In the genomic region with DNA sequence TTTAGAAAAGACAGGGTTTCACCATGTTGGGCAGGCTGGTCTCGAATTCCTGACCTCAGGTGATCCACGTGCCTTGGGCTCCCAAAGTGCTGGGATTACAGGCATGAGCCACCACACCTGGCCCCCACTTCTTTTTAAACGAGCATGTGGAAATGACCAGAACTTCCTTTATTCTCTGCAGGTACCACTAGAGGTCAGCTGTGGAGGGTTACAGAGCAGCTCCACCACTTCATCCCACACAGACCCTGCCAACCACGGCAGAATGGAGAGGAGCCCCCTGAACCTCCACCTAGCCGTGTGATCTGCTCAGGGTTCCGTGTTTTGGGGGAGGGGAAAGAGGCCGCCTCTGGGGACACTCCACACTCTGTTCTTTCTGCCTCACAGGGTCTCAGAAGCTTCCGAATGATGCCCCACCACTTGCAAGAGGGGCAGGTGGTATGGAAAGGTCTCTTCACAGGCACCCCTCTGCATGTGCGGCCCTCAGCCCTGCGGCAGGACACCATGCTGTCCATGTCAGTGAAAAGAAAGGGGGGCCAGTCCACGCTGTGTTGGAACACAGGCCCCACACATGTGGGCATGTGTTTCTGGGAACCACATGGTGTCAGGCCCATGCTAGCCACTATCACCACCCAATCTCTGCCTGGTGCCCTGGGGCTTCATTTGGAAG, we compare ENCODE assay signal across 20 cellular contexts.
DNase-seq lines count a peak whose midpoint lies in the region; TF ChIP-seq lines count a peak whose summit lies in the region.
"Had no signal": no experiment of that assay in that cellular context is flagged by ENCODE, and none has a peak within 500 bp of the region (broad histone marks: within the 10 kb centered on the region; RNA-seq: fewer than 3 reads in every experiment).

No MANE protein-coding gene starts in this region.

- peaks cover 3% of the 10 kb centered on the region for H3K9me3 ChIP-seq in WERI-Rb-1 (ENCODE audit: severe bottlenecking)

- no peak overlapping the region for H3K27ac ChIP-seq in WERI-Rb-1

- TF ChIP-seq CTCF in WERI-Rb-1 (IDR thresholded peaks at IDR 0.05; ENCODE audit: low read depth, low read length), result peak; percentile 43

- no peak overlapping the region for H3K4me3 ChIP-seq in WERI-Rb-1 (ENCODE audit: low read depth, low read length)

- no peaks in the 10 kb centered on the region for H3K27me3 ChIP-seq in WERI-Rb-1 (ENCODE audit: insufficient read depth, low read depth, severe bottlenecking)

- peak; percentile 1 for DNase-seq in activated CD8-positive, alpha-beta memory T cell treated with anti-CD3 and anti-CD28 coated beads for 24 hours
- no peak for DNase-seq in activated CD8-positive, alpha-beta memory T cell treated with anti-CD3 and anti-CD28 coated beads, Interleukin-2, amount 50 U/mL, for 4 hours
- DNase-seq in WERI-Rb-1 (no peak), iPS-NIHi7 (ENCODE audit: extremely low spot score) (peak; percentile 32), EL (no peak), DMS114 treated with DMSO at 0.1 percent for 48 hours (lab: John Stamatoyannopoulos, UW; ENCODE audit: unreplicated experiment) (no peak), DMS 273 (lab: John Stamatoyannopoulos, UW; ENCODE audit: unreplicated experiment) (no peak)
- no peak for DNase-seq in stimulated activated CD4-positive, alpha-beta T cell treated with anti-CD3 and anti-CD28 coated beads, Interleukin-4, amount 100 ng/mL, for 24 hours
- DNase-seq: 8988T, ACHN, DMS53, IMR-90, KG1, NCI-H1048, NCI-H1417, NCI-H1694, NCI-H2029 treated with DMSO at 0.1 percent for 48 hours, NCI-H446 treated with DMSO at 0.1 percent for 48 hours, NCI-H526 treated with DMSO at 0.1 percent for 48 hours, SHP77 treated with DMSO at 0.1 percent for 48 hours had no signal

- no peaks in the 10 kb centered on the region for H3K36me3 ChIP-seq in WERI-Rb-1

Comparison
In these comparisons a context has a peak if more than half of its experiments do, and no peak if none do; other contexts are left out.
1. DNase-seq: peak in activated CD8-positive, alpha-beta memory T cell treated with anti-CD3 and anti-CD28 coated beads for 24 hours (single experiment) and iPS-NIHi7 (single experiment); none in activated CD8-positive, alpha-beta memory T cell treated with anti-CD3 and anti-CD28 coated beads, Interleukin-2, amount 50 U/mL, for 4 hours (single experiment), WERI-Rb-1 (single experiment), EL (single experiment), stimulated activated CD4-positive, alpha-beta T cell treated with anti-CD3 and anti-CD28 coated beads, Interleukin-4, amount 100 ng/mL, for 24 hours (single experiment), DMS114 treated with DMSO at 0.1 percent for 48 hours (single experiment) and DMS 273 (single experiment).